8 cellular contexts compared by ENCODE assay signal in genomic region chr19:29390742-29391141, GRCh38.
"Had no signal": no experiment of that assay in that cellular context is flagged by ENCODE, and none has a peak within 500 bp of the region (broad histone marks: within the 10 kb centered on the region; RNA-seq: fewer than 3 reads in every experiment).

No MANE protein-coding gene starts in this region.

- DNase-seq: GDM1, GF-D8 had no signal

- H3K4me3 ChIP-seq: GM12878 had no signal

- ATAC-seq: GM12878 had no signal

- FAIRE-seq: G401.6, GM12878, GM12891, GM12892, GM18507, GM19239 had no signal
